ENCODE assay signal across 1 cellular context in the genomic region with DNA sequence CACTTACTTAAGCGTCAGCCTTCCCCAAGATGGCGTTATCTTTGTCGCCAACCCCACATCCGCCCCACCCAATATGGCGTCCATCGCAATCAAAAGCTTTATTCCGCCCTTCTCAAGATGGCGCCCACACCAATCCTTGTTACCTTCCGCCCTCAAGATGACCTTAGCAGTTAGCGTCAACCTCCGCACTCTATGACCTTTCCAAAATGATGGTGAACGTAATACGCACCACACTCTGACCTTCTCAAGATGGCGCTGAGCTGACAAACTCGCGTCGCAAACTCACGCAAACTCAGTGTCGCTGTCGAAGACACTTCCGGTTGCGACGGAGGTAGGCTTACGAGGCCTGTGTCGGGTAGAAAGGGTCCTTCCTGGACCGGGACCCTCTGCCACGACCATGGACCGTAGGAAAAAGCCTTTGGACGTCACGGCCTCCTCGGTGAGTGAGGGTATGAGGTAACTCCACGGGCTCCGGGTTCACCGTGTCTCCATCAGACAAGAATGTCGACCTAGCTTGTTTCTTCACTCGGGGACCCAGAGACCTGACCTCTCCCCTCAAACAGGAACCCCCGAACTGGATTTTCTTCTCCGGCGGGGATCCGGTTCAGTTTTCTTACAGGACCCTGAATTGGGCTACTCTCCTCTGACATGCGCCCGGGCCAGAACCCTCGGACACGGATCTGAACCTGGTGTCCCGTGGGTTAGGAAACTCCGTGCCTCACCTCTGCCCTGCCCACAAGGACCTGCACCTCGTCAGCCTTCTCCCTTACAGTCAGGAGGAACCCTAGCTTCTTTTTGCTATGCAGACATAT.
A peak's percentile ranks its signal among the peaks of the same experiment; 100 is the strongest.
TF ChIP-seq lines count a peak whose summit lies in the region.

A gene (plus strand): TSS at position 323 of the 812 bp plus-strand sequence. CDS start 75 bp downstream, at position 398.

TF ChIP-seq in HepG2, 621 proteins besides CTCF, POLR2A, EP300 and RAD21 (continued from another document and continues in another):
- TF ChIP-seq, protein P1, sequence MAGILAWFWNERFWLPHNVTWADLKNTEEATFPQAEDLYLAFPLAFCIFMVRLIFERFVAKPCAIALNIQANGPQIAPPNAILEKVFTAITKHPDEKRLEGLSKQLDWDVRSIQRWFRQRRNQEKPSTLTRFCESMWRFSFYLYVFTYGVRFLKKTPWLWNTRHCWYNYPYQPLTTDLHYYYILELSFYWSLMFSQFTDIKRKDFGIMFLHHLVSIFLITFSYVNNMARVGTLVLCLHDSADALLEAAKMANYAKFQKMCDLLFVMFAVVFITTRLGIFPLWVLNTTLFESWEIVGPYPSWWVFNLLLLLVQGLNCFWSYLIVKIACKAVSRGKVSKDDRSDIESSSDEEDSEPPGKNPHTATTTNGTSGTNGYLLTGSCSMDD (CRISPR knock-in tag; IDR thresholded peaks at IDR 0.05): no peak
- TF ChIP-seq TOPORS (CRISPR knock-in tag; IDR thresholded peaks at IDR 0.05): no peak; the same call in 1 of the 2 replicates
- TF ChIP-seq KMT2A (CRISPR knock-in tag; IDR thresholded peaks at IDR 0.05): peak; percentile 90
- TF ChIP-seq ZNF367 (CRISPR knock-in tag; IDR thresholded peaks at IDR 0.05; ENCODE audit: borderline replicate concordance): no peak
- no peak; the same call in 1 of the 2 replicates for TF ChIP-seq BRCA1 (CRISPR knock-in tag; IDR thresholded peaks at IDR 0.05)
- TF ChIP-seq, protein P2, sequence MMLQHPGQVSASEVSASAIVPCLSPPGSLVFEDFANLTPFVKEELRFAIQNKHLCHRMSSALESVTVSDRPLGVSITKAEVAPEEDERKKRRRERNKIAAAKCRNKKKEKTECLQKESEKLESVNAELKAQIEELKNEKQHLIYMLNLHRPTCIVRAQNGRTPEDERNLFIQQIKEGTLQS (CRISPR knock-in tag; IDR thresholded peaks at IDR 0.05): no peak
- TF ChIP-seq ZNF282 (IDR thresholded peaks at IDR 0.05; ENCODE audit: partially characterized antibody): no peak
- TF ChIP-seq ZNF329 (CRISPR knock-in tag; IDR thresholded peaks at IDR 0.05; ENCODE audit: low read depth): peak; percentile 57; the same call in 1 of the 2 replicates
- 0 out of 2 replicates have a peak, but pooled peaks have one; percentile 78 for TF ChIP-seq NFE2L1 (CRISPR knock-in tag; IDR thresholded peaks at IDR 0.05; ENCODE audit: borderline replicate concordance)
- TF ChIP-seq KLF13 (CRISPR knock-in tag; IDR thresholded peaks at IDR 0.05): 0 out of 2 replicates have a peak, but pooled peaks have one; percentile 74
- TF ChIP-seq EHMT2 (IDR thresholded peaks at IDR 0.05; ENCODE audit: borderline replicate concordance, low read depth, low read length): peak; percentile 98
- TF ChIP-seq SP4 (CRISPR knock-in tag; IDR thresholded peaks at IDR 0.05): peak; percentile 78
- no peak for TF ChIP-seq HNRNPUL1 (IDR thresholded peaks at IDR 0.05; ENCODE audit: low read depth, low read length)
- TF ChIP-seq ZNF510 (CRISPR knock-in tag; IDR thresholded peaks at IDR 0.05; ENCODE audit: low read depth): 0 out of 2 replicates have a peak, but pooled peaks have one; percentile 64
- TF ChIP-seq, protein P3, sequence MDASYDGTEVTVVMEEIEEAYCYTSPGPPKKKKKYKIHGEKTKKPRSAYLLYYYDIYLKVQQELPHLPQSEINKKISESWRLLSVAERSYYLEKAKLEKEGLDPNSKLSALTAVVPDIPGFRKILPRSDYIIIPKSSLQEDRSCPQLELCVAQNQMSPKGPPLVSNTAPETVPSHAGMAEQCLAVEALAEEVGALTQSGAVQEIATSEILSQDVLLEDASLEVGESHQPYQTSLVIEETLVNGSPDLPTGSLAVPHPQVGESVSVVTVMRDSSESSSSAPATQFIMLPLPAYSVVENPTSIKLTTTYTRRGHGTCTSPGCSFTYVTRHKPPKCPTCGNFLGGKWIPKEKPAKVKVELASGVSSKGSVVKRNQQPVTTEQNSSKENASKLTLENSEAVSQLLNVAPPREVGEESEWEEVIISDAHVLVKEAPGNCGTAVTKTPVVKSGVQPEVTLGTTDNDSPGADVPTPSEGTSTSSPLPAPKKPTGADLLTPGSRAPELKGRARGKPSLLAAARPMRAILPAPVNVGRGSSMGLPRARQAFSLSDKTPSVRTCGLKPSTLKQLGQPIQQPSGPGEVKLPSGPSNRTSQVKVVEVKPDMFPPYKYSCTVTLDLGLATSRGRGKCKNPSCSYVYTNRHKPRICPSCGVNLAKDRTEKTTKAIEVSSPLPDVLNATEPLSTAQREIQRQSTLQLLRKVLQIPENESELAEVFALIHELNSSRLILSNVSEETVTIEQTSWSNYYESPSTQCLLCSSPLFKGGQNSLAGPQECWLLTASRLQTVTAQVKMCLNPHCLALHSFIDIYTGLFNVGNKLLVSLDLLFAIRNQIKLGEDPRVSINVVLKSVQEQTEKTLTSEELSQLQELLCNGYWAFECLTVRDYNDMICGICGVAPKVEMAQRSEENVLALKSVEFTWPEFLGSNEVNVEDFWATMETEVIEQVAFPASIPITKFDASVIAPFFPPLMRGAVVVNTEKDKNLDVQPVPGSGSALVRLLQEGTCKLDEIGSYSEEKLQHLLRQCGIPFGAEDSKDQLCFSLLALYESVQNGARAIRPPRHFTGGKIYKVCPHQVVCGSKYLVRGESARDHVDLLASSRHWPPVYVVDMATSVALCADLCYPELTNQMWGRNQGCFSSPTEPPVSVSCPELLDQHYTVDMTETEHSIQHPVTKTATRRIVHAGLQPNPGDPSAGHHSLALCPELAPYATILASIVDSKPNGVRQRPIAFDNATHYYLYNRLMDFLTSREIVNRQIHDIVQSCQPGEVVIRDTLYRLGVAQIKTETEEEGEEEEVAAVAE (CRISPR knock-in tag; IDR thresholded peaks at IDR 0.05; ENCODE audit: borderline replicate concordance): peak; percentile 72; the same call in 1 of the 2 replicates
- no peak for TF ChIP-seq RBAK (CRISPR knock-in tag; IDR thresholded peaks at IDR 0.05)
- no peak for TF ChIP-seq ZSCAN12 (CRISPR knock-in tag; IDR thresholded peaks at IDR 0.05)
- TF ChIP-seq FOXK2 (IDR thresholded peaks at IDR 0.05): peak; percentile 92
- peak; percentile 80 for TF ChIP-seq CHD2 (IDR thresholded peaks at IDR 0.05; ENCODE audit: low read depth, low read length)
- TF ChIP-seq ZNF230 (CRISPR knock-in tag; IDR thresholded peaks at IDR 0.05): peak; percentile 92; the same call in 1 of the 2 replicates
- peak; percentile 11; the same call in 1 of the 2 replicates for TF ChIP-seq NFE2L2 (IDR thresholded peaks at IDR 0.05; ENCODE audit: low read length)
- TF ChIP-seq ZNF382 (CRISPR knock-in tag; IDR thresholded peaks at IDR 0.05; ENCODE audit: borderline replicate concordance): no peak
- TF ChIP-seq IKZF1 (IDR thresholded peaks at IDR 0.05): no peak
- TF ChIP-seq, protein P4, sequence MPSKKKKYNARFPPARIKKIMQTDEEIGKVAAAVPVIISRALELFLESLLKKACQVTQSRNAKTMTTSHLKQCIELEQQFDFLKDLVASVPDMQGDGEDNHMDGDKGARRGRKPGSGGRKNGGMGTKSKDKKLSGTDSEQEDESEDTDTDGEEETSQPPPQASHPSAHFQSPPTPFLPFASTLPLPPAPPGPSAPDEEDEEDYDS (CRISPR knock-in tag; IDR thresholded peaks at IDR 0.05): peak; percentile 82
- TF ChIP-seq ZNF670 (CRISPR knock-in tag; IDR thresholded peaks at IDR 0.05; ENCODE audit: borderline replicate concordance): peak; percentile 11; the same call in 1 of the 2 replicates
- TF ChIP-seq, protein P5, sequence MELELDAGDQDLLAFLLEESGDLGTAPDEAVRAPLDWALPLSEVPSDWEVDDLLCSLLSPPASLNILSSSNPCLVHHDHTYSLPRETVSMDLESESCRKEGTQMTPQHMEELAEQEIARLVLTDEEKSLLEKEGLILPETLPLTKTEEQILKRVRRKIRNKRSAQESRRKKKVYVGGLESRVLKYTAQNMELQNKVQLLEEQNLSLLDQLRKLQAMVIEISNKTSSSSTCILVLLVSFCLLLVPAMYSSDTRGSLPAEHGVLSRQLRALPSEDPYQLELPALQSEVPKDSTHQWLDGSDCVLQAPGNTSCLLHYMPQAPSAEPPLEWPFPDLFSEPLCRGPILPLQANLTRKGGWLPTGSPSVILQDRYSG (CRISPR knock-in tag; IDR thresholded peaks at IDR 0.05): 0 out of 2 replicates have a peak, but pooled peaks have one; percentile 27
- peak; percentile 90 for TF ChIP-seq MIXL1 (CRISPR knock-in tag; IDR thresholded peaks at IDR 0.05)
- TF ChIP-seq, protein P6, sequence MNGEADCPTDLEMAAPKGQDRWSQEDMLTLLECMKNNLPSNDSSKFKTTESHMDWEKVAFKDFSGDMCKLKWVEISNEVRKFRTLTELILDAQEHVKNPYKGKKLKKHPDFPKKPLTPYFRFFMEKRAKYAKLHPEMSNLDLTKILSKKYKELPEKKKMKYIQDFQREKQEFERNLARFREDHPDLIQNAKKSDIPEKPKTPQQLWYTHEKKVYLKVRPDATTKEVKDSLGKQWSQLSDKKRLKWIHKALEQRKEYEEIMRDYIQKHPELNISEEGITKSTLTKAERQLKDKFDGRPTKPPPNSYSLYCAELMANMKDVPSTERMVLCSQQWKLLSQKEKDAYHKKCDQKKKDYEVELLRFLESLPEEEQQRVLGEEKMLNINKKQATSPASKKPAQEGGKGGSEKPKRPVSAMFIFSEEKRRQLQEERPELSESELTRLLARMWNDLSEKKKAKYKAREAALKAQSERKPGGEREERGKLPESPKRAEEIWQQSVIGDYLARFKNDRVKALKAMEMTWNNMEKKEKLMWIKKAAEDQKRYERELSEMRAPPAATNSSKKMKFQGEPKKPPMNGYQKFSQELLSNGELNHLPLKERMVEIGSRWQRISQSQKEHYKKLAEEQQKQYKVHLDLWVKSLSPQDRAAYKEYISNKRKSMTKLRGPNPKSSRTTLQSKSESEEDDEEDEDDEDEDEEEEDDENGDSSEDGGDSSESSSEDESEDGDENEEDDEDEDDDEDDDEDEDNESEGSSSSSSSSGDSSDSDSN (CRISPR knock-in tag; IDR thresholded peaks at IDR 0.05): peak; percentile 70
- TF ChIP-seq, protein P7, sequence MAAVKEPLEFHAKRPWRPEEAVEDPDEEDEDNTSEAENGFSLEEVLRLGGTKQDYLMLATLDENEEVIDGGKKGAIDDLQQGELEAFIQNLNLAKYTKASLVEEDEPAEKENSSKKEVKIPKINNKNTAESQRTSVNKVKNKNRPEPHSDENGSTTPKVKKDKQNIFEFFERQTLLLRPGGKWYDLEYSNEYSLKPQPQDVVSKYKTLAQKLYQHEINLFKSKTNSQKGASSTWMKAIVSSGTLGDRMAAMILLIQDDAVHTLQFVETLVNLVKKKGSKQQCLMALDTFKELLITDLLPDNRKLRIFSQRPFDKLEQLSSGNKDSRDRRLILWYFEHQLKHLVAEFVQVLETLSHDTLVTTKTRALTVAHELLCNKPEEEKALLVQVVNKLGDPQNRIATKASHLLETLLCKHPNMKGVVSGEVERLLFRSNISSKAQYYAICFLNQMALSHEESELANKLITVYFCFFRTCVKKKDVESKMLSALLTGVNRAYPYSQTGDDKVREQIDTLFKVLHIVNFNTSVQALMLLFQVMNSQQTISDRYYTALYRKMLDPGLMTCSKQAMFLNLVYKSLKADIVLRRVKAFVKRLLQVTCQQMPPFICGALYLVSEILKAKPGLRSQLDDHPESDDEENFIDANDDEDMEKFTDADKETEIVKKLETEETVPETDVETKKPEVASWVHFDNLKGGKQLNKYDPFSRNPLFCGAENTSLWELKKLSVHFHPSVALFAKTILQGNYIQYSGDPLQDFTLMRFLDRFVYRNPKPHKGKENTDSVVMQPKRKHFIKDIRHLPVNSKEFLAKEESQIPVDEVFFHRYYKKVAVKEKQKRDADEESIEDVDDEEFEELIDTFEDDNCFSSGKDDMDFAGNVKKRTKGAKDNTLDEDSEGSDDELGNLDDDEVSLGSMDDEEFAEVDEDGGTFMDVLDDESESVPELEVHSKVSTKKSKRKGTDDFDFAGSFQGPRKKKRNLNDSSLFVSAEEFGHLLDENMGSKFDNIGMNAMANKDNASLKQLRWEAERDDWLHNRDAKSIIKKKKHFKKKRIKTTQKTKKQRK (IDR thresholded peaks at IDR 0.05; ENCODE audit: low read length): no peak
- TF ChIP-seq, protein P8, sequence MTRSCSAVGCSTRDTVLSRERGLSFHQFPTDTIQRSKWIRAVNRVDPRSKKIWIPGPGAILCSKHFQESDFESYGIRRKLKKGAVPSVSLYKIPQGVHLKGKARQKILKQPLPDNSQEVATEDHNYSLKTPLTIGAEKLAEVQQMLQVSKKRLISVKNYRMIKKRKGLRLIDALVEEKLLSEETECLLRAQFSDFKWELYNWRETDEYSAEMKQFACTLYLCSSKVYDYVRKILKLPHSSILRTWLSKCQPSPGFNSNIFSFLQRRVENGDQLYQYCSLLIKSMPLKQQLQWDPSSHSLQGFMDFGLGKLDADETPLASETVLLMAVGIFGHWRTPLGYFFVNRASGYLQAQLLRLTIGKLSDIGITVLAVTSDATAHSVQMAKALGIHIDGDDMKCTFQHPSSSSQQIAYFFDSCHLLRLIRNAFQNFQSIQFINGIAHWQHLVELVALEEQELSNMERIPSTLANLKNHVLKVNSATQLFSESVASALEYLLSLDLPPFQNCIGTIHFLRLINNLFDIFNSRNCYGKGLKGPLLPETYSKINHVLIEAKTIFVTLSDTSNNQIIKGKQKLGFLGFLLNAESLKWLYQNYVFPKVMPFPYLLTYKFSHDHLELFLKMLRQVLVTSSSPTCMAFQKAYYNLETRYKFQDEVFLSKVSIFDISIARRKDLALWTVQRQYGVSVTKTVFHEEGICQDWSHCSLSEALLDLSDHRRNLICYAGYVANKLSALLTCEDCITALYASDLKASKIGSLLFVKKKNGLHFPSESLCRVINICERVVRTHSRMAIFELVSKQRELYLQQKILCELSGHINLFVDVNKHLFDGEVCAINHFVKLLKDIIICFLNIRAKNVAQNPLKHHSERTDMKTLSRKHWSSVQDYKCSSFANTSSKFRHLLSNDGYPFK (CRISPR knock-in tag; IDR thresholded peaks at IDR 0.05; ENCODE audit: borderline replicate concordance): peak; percentile 95
- TF ChIP-seq, protein P9, sequence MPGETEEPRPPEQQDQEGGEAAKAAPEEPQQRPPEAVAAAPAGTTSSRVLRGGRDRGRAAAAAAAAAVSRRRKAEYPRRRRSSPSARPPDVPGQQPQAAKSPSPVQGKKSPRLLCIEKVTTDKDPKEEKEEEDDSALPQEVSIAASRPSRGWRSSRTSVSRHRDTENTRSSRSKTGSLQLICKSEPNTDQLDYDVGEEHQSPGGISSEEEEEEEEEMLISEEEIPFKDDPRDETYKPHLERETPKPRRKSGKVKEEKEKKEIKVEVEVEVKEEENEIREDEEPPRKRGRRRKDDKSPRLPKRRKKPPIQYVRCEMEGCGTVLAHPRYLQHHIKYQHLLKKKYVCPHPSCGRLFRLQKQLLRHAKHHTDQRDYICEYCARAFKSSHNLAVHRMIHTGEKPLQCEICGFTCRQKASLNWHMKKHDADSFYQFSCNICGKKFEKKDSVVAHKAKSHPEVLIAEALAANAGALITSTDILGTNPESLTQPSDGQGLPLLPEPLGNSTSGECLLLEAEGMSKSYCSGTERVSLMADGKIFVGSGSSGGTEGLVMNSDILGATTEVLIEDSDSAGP (CRISPR knock-in tag; IDR thresholded peaks at IDR 0.05; ENCODE audit: borderline replicate concordance): peak; percentile 85
- TF ChIP-seq ARNTL (CRISPR knock-in tag; IDR thresholded peaks at IDR 0.05): peak; percentile 36; the same call in 1 of the 2 replicates
- TF ChIP-seq ZSCAN25 (CRISPR knock-in tag; IDR thresholded peaks at IDR 0.05): peak; percentile 77; the same call in 1 of the 2 replicates
- TF ChIP-seq NR2F2 (IDR thresholded peaks at IDR 0.05; ENCODE audit: borderline replicate concordance, low read depth): peak; percentile 71; the same call in 1 of the 2 replicates
